8 cellular contexts compared by ENCODE assay signal in the genomic region with DNA sequence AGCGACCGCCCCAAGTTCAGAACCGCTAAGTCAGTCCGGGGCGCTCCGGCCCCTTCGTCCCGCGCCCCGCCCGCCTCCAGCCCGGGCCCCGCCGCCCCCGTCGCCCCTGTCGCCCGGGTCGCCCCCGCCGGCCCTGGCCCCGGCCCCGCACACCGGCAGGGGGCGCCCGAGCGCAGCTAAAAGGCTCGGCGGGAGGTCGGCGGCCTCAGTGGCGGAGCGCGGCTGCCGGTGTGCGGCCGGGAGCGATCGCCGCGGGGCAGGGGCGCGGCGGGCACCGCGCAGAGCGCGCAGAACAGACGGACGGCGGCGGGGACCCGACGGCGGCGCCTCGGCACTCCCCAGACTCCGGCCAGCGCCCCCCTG. TPM values are rescaled to one million over a fixed set of nuclear protein-coding genes. Genes with fewer than 3 reads are reported as not detected.
A peak's percentile ranks its signal among the peaks of the same experiment; 100 is the strongest.
DNase-seq lines count a peak whose midpoint lies in the region; ATAC-seq and TF ChIP-seq lines count a peak whose summit lies in the region.

A gene (plus strand): TSS at position 208 of the 363 bp plus-strand sequence. CDS start 197 bp downstream, outside the sequence.

- peak within 1 kb of the TSS; percentile 56 for H3K27ac Mint-ChIP-seq in osteocyte (ENCODE audit: unreplicated experiment)

- H3K4me3 ChIP-seq in fibroblast of mammary gland (ENCODE audit: control insufficient read depth, low read depth, low read length), result peak within 1 kb of the TSS; percentile 22

- in situ Hi-C loops in GM13977 (cut with MboI; ENCODE audit: low pct_unique_long_range_greater_than_20kb, low sequenced_read_pairs, unreplicated experiment), result no loop called here

- peak; percentile 85 for ATAC-seq in HG03354 (IDR thresholded peaks at IDR 0.05; ENCODE audit: poor library complexity, severe bottlenecking, unreplicated experiment)
- no peak for ATAC-seq in HG03378 (IDR thresholded peaks at IDR 0.05; ENCODE audit: unreplicated experiment)
- no peak for ATAC-seq in GM21515 (IDR thresholded peaks at IDR 0.05; ENCODE audit: unreplicated experiment)
- no peak for ATAC-seq in HG02970 (IDR thresholded peaks at IDR 0.05; ENCODE audit: low FRiP score, unreplicated experiment)

- DNase-seq in GM13977 (ENCODE audit: low spot score) (peak; percentile 92), fibroblast of mammary gland (ENCODE audit: low read depth) (no peak), osteocyte (ENCODE audit: extremely low spot score, unreplicated experiment) (no peak)
- peak; percentile 11 to 34 for DNase-seq in activated CD4-positive, alpha-beta T cell treated with anti-CD3 and anti-CD28 coated beads, Interleukin-2, amount 50 U/mL, for 4 hours

- no peaks in the 10 kb centered on the region for H3K9me3 Mint-ChIP-seq in osteocyte (ENCODE audit: unreplicated experiment)

- peaks cover 31% of the 10 kb centered on the region for H3K4me1 Mint-ChIP-seq in osteocyte (ENCODE audit: unreplicated experiment)

- H3K36me3 Mint-ChIP-seq in osteocyte (ENCODE audit: unreplicated experiment), result peaks cover 2% of the 10 kb centered on the region

- peaks cover 84% of the 10 kb centered on the region for H3K27me3 Mint-ChIP-seq in osteocyte (ENCODE audit: unreplicated experiment)

- H3K4me3 Mint-ChIP-seq in osteocyte (ENCODE audit: unreplicated experiment), result peak within 1 kb of the TSS; percentile 70

- TF ChIP-seq CTCF in GM13977 (IDR thresholded peaks at IDR 0.05; ENCODE audit: extremely low read depth, insufficient read depth, missing control alignments), result peak; percentile 60
- no peak for TF ChIP-seq CTCF in fibroblast of mammary gland (conservative IDR thresholded peaks at IDR 0.05; ENCODE audit: control insufficient read depth, insufficient read depth, low read depth, low read length)
- peak; percentile 27 for TF ChIP-seq CTCF in osteocyte (IDR thresholded peaks at IDR 0.05)

RNA-seq across cellular contexts. Expression of the gene that starts here (rescaled TPM):
- total RNA-seq in osteocyte, result 0.55 and 0.64 TPM in 2 replicates

Comparison
In these comparisons a context has a peak if more than half of its experiments do, and no peak if none do; other contexts are left out.
1. DNase-seq: peak in GM13977 (single experiment) and activated CD4-positive, alpha-beta T cell treated with anti-CD3 and anti-CD28 coated beads, Interleukin-2, amount 50 U/mL, for 4 hours (2 of 2); none in fibroblast of mammary gland (single experiment) and osteocyte (single experiment).